Comparison of ENCODE assay signal across 14 cellular contexts in genomic region chr9:131018621-131019020, GRCh38. TPM values are rescaled to one million over a fixed set of nuclear protein-coding genes. Genes with fewer than 3 reads are reported as not detected.
DNase-seq lines count a peak whose midpoint lies in the region; ATAC-seq and TF ChIP-seq lines count a peak whose summit lies in the region.
"Had no signal": no experiment of that assay in that cellular context is flagged by ENCODE, and none has a peak within 500 bp of the region (broad histone marks: within the 10 kb centered on the region; RNA-seq: fewer than 3 reads in every experiment).

No MANE protein-coding gene starts in this region.

- ATAC-seq in GM19395 (IDR thresholded peaks at IDR 0.05; ENCODE audit: unreplicated experiment) = no peak

- no peak overlapping the region for H3K27ac ChIP-seq in OCI-LY3 (ENCODE audit: low read length)

- no peak overlapping the region for H2AFZ ChIP-seq in OCI-LY3 (ENCODE audit: low read depth, low read length)

- H3K4me1 ChIP-seq in OCI-LY3 (ENCODE audit: low read length) = no peaks in the 10 kb centered on the region

- no peaks in the 10 kb centered on the region for H3K4me1 Mint-ChIP-seq in progenitor cell of endocrine pancreas (ENCODE audit: low read depth)

- TF ChIP-seq CTCF in OCI-LY3 (IDR thresholded peaks at IDR 0.05; ENCODE audit: low read depth, low read length) (peak; percentile 46), choroid plexus epithelial cell (conservative IDR thresholded peaks at IDR 0.05; ENCODE audit: low read depth, low read length) (peak; percentile 32), progenitor cell of endocrine pancreas (IDR thresholded peaks at IDR 0.05; ENCODE audit: unreplicated experiment) (peak; percentile 31)

- H3K4me3 ChIP-seq in OCI-LY3 (ENCODE audit: low read length) (no peak overlapping the region), choroid plexus epithelial cell (ENCODE audit: low read depth, low read length) (no peak overlapping the region)

- H3K9ac ChIP-seq in OCI-LY3 (ENCODE audit: low read length) = no peak overlapping the region

- CTCF ChIA-PET in HEK293T (lab: Yijun Ruan, JAX) = interaction anchor here (1.3 to 1.4 kb wide), 2 partner anchors 19 to 28 kb away, joined by 3 read pairs; no protein-coding TSS in a partner anchor

- H3K9me3 ChIP-seq in OCI-LY3 (ENCODE audit: insufficient read depth, low read length) = no peaks in the 10 kb centered on the region

- DNase-seq in NCI-H146 (lab: John Stamatoyannopoulos, UW) (peak; percentile 11), NCI-H146 treated with DMSO at 0.1 percent for 48 hours (lab: John Stamatoyannopoulos, UW; ENCODE audit: unreplicated experiment) (no peak), choroid plexus epithelial cell (ENCODE audit: low read depth) (no peak), progenitor cell of endocrine pancreas (ENCODE audit: low spot score, unreplicated experiment) (no peak), NCI-H524 treated with DMSO at 0.1 percent for 48 hours (lab: John Stamatoyannopoulos, UW) (no peak), HEK293T (ENCODE audit: extremely low spot score) (no peak)
- DNase-seq: effector CD8-positive, alpha-beta T cell; hippocampal formation; NCI-H1105 treated with DMSO at 0.1 percent for 48 hours; stimulated activated CD4-positive, alpha-beta T cell treated with anti-CD3 and anti-CD28 coated beads, Interleukin-4, amount 100 ng/mL, for 24 hours; T-helper 9 cell had no signal

- H3K9me3 Mint-ChIP-seq in progenitor cell of endocrine pancreas (ENCODE audit: low read depth) = no peaks in the 10 kb centered on the region

- POLR2A ChIA-PET in HEK293T (lab: Yijun Ruan, JAX) = no interaction called here

- H3K4me3 Mint-ChIP-seq in progenitor cell of endocrine pancreas (ENCODE audit: low read depth) = no peak overlapping the region

- peaks cover 15% of the 10 kb centered on the region for H3K27me3 ChIP-seq in OCI-LY3 (ENCODE audit: low read depth, low read length)

- no peaks in the 10 kb centered on the region for H3K36me3 ChIP-seq in OCI-LY3 (replicated peaks; ENCODE audit: low read depth, low read length)

- no peaks in the 10 kb centered on the region for H3K36me3 Mint-ChIP-seq in progenitor cell of endocrine pancreas (ENCODE audit: insufficient read depth)

- H3K27me3 Mint-ChIP-seq in progenitor cell of endocrine pancreas = peaks cover 48% of the 10 kb centered on the region

- no peaks in the 10 kb centered on the region for H4K20me1 ChIP-seq in OCI-LY3 (ENCODE audit: insufficient read depth, low read length)

- no peaks in the 10 kb centered on the region for H3K79me2 ChIP-seq in OCI-LY3 (ENCODE audit: low read length)

- H3K27ac Mint-ChIP-seq in progenitor cell of endocrine pancreas = no peak overlapping the region

- H3K4me2 ChIP-seq in OCI-LY3 (ENCODE audit: low read length) = no peak overlapping the region

TF ChIP-seq in HEK293T, 16 proteins besides CTCF, POLR2A, EP300 and RAD21:
- TF ChIP-seq LEF1 (IDR thresholded peaks at IDR 0.05; ENCODE audit: borderline replicate concordance) = no peak
- no peak for TF ChIP-seq FOXM1 (IDR thresholded peaks at IDR 0.05; ENCODE audit: borderline replicate concordance)
- TF ChIP-seq NFRKB (IDR thresholded peaks at IDR 0.05) = no peak
- no peak for TF ChIP-seq BHLHE40 (IDR thresholded peaks at IDR 0.05; ENCODE audit: borderline replicate concordance)
- TF ChIP-seq HDGF (IDR thresholded peaks at IDR 0.05; ENCODE audit: borderline replicate concordance) = no peak
- TF ChIP-seq CTBP1 (IDR thresholded peaks at IDR 0.05; ENCODE audit: borderline replicate concordance) = no peak
- TF ChIP-seq FOXA1 (IDR thresholded peaks at IDR 0.05) = no peak
- TF ChIP-seq L3MBTL2 (conservative IDR thresholded peaks at IDR 0.05) = no peak
- no peak for TF ChIP-seq SP1 (IDR thresholded peaks at IDR 0.05)
- TF ChIP-seq ARNT (IDR thresholded peaks at IDR 0.05) = no peak
- TF ChIP-seq TARDBP (IDR thresholded peaks at IDR 0.05) = no peak
- TF ChIP-seq ZNF384 (IDR thresholded peaks at IDR 0.05) = no peak
- TF ChIP-seq, protein P1, sequence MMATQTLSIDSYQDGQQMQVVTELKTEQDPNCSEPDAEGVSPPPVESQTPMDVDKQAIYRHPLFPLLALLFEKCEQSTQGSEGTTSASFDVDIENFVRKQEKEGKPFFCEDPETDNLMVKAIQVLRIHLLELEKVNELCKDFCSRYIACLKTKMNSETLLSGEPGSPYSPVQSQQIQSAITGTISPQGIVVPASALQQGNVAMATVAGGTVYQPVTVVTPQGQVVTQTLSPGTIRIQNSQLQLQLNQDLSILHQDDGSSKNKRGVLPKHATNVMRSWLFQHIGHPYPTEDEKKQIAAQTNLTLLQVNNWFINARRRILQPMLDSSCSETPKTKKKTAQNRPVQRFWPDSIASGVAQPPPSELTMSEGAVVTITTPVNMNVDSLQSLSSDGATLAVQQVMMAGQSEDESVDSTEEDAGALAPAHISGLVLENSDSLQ (IDR thresholded peaks at IDR 0.05) = no peak

RNA-seq across cellular contexts. Expression of gene LAMC3, which starts 9.6 kb away (rescaled TPM):
- 0.12 and 0.27 TPM in 2 replicates for total RNA-seq in progenitor cell of endocrine pancreas
- total RNA-seq: pulmonary artery endothelial cell had no signal
